ENCODE assay signal across 4 cellular contexts in genomic region chr16:4951583-4951982, GRCh38. TPM values are rescaled to one million over a fixed set of nuclear protein-coding genes. Genes with fewer than 3 reads are reported as not detected.
"Had no signal": no experiment of that assay in that cellular context is flagged by ENCODE, and none has a peak within 500 bp of the region (broad histone marks: within the 10 kb centered on the region; RNA-seq: fewer than 3 reads in every experiment).

No MANE protein-coding gene starts in this region.

RNA-seq across cellular contexts. Expression of gene SEC14L5, which starts 6.5 kb away (rescaled TPM):
- total RNA-seq: dermis blood vessel endothelial cell, endothelial cell of umbilical vein, foreskin keratinocyte, glomerular endothelial cell had no signal
- polyA plus RNA-seq: endothelial cell of umbilical vein, foreskin keratinocyte had no signal
